14 cellular contexts compared by ENCODE assay signal in genomic region chr10:60703266-60704041, GRCh38.
"Had no signal": no experiment of that assay in that cellular context is flagged by ENCODE, and none has a peak within 500 bp of the region (broad histone marks: within the 10 kb centered on the region; RNA-seq: fewer than 3 reads in every experiment).

No MANE protein-coding gene starts in this region.

- H3K36me3 ChIP-seq: adrenal gland, heart left ventricle had no signal

- H3K4me3 Mint-ChIP-seq: nephron had no signal

- H3K4me1 ChIP-seq: adrenal gland had no signal

- H3K27ac ChIP-seq: adrenal gland, heart left ventricle, VCaP had no signal

- H3K9me3 ChIP-seq: adrenal gland had no signal

- FAIRE-seq: islet of Langerhans had no signal

- H3K27me3 ChIP-seq: adrenal gland, heart left ventricle had no signal

- ATAC-seq: heart left ventricle had no signal

- H3K4me3 ChIP-seq: adrenal gland, heart left ventricle had no signal

- DNase-seq: activated gamma-delta T cell treated with Interleukin-2 at 50 U/mL for 16 hours; adrenal gland; central memory CD4-positive, alpha-beta T cell; cortex of kidney; effector CD8-positive, alpha-beta T cell; heart left ventricle; mammary epithelial cell; SIG-M5; stimulated activated CD4-positive, alpha-beta T cell treated with anti-CD3 and anti-CD28 coated beads, Interleukin-4, amount 100 ng/mL, for 1 hour; stimulated activated CD8-positive, alpha-beta memory T cell treated with anti-CD3 and anti-CD28 coated beads, Interleukin-4, amount 100 ng/mL, for 48 hours; T1000 had no signal
